Comparison of ENCODE assay signal across 8 cellular contexts in the genomic region with DNA sequence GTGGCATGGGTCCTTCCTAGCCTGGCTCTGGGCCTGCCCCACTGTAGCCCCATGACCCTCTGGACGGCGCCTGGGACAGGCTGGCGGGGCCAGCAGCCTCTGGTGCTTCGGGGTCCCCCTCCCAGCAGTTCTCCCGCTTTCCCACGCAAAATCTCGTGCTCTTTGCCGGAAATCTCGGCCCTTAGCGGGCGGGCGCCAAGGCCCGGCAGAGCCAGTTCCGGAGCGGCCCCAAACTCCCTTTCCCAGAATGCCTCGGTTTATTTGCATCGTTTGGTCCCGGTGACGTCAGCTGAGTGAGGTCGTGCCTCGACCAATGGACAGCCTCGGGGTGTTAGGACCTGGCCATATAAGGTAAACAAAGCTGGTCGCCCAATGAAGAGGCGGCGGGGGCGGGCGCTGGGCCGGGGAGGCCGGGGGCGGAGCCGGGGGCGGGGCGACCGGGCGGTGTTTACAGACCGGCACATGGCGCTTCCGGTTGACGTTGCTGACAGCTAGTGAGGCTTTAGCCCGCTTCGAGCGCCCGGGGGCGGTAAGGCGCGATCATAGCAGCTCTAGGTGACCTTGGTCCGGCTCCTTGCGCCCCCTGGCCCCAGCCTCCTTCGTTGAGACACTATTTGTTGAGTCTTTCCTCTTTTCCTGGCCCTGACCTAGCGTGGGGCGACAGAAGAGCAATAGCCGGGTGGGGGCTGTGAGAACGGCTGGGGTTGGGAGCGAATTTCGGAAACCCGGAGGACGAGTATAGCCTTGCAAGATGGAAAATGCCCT. TPM values are rescaled to one million over a fixed set of nuclear protein-coding genes. Genes with fewer than 3 reads are reported as not detected.
DNase-seq lines count a peak whose midpoint lies in the region; ATAC-seq and TF ChIP-seq lines count a peak whose summit lies in the region.

No MANE protein-coding gene starts in this region.

- peak; percentile 82 for ATAC-seq in HG02798 (IDR thresholded peaks at IDR 0.05; ENCODE audit: poor library complexity, unreplicated experiment)
- ATAC-seq in heart right ventricle, result peak; percentile 88 to 94 (median 91)
- ATAC-seq in upper lobe of right lung, result peak; percentile 92

- no peaks in the 10 kb centered on the region for H3K36me3 ChIP-seq in adrenal gland (replicated peaks in 1 of 2)
- peaks cover 0 to 3% (median 0%) of the 10 kb centered on the region in 9 donors for H3K36me3 ChIP-seq in heart right ventricle
- no peaks in the 10 kb centered on the region for H3K36me3 ChIP-seq in upper lobe of right lung

- H3K4me1 ChIP-seq in adrenal gland (replicated peaks in 1 of 2) (peaks cover 19 to 47% of the 10 kb centered on the region in 2 donors), heart right ventricle (peaks cover 13 to 66% (median 47%) of the 10 kb centered on the region in 9 donors), upper lobe of right lung (peaks cover 41% of the 10 kb centered on the region)

- H3K4me3 ChIP-seq in GM12875 (ENCODE audit: low read depth, low read length) (peak overlapping the region; percentile 65), adrenal gland (peak overlapping the region in 3 of 4 donors; percentile 55 to 100 (median 56)), heart right ventricle (peak overlapping the region; percentile 46 to 90 (median 73)), upper lobe of right lung (peak overlapping the region; percentile 81)

- TF ChIP-seq POLR2A in adrenal gland (IDR thresholded peaks at IDR 0.05), result peak; percentile 60 to 77

- H3K9me3 ChIP-seq in adrenal gland (replicated peaks in 1 of 3) (no peaks in the 10 kb centered on the region), heart right ventricle (no peaks in the 10 kb centered on the region), upper lobe of right lung (no peaks in the 10 kb centered on the region)

- 0 to 1% (median 0%) methylated on average over 23 to 57 of the region's 57 CpGs for WGBS in adrenal gland, 4 donors
- 1% methylated on average over 49 to 57 of the region's 57 CpGs for WGBS in heart right ventricle, 2 donors

- H3K27me3 ChIP-seq in adrenal gland (no peaks in the 10 kb centered on the region), heart right ventricle (no peaks in the 10 kb centered on the region), upper lobe of right lung (no peaks in the 10 kb centered on the region)

- TF ChIP-seq CTCF in GM12875 (IDR thresholded peaks at IDR 0.05; ENCODE audit: borderline replicate concordance, insufficient read depth, low read depth, low read length) (peak; percentile 51), adrenal gland (IDR thresholded peaks at IDR 0.05) (peak in 4 of 6 experiments; percentile 13 to 38 (median 21)), heart right ventricle (IDR thresholded peaks at IDR 0.05) (peak in 8 of 9 donors; percentile 13 to 69 (median 47)), upper lobe of right lung (IDR thresholded peaks at IDR 0.05) (peak; percentile 56)

- DNase-seq in NCI-H1417 treated with DMSO at 0.1 percent for 48 hours (lab: John Stamatoyannopoulos, UW) (peak; percentile 92), SW480 (ENCODE audit: low spot score) (peak; percentile 99), adrenal gland (peak; percentile 99 to 100 (median 100)), heart right ventricle (peak; percentile 99 to 100), posterior cingulate gyrus (peak; percentile 98 to 100 (median 99)), upper lobe of right lung (peak; percentile 99)

- H3K27ac ChIP-seq in adrenal gland (peak overlapping the region; percentile 85 to 95 (median 94)), heart right ventricle (peak overlapping the region; percentile 91 to 100 (median 96)), upper lobe of right lung (peak overlapping the region; percentile 95)

- intact Hi-C loops in adrenal gland (cut with DNase I) (no loop called here), heart right ventricle (cut with DNase I) (loop anchor here in 2 of 10 donors (1.0 to 2.0 kb wide), 2 partner anchors 8 to 67 kb away; a partner anchor contains a TSS), posterior cingulate gyrus (cut with DNase I) (loop anchor here (1.0 to 10.0 kb wide), 3 partner anchors 76 to 111 kb away; a partner anchor contains a TSS), upper lobe of right lung (cut with DNase I) (no loop called here)

RNA-seq across cellular contexts. Expression of a gene that starts 1.5 kb away (rescaled TPM):
- total RNA-seq in adrenal gland, result 10 to 100 TPM; 12.0 to 34.3 (median 16.7) TPM
- polyA plus RNA-seq in adrenal gland, result 10 to 100 TPM in 2 of 3 donors, 1 to 10 TPM in 1; 3.7 to 92.7 (median 31.9) TPM
- total RNA-seq in heart right ventricle, result 10 to 100 TPM; 14.7 to 34.4 (median 20.4) TPM
- 10 to 100 TPM; 19.4 to 39.4 TPM for polyA plus RNA-seq in heart right ventricle
- total RNA-seq in upper lobe of right lung, result 35.5 TPM

RNA-seq across cellular contexts. Expression of a gene that starts 8.4 kb away (rescaled TPM):
- total RNA-seq in adrenal gland, result 10 to 100 TPM; 52.7 to 94.1 (median 75.1) TPM
- 10 to 100 TPM; 23.3 to 35.6 (median 27.3) TPM for polyA plus RNA-seq in adrenal gland
- total RNA-seq in heart right ventricle, result 10 to 100 TPM; 32.2 to 73.5 (median 42.9) TPM
- 10 to 100 TPM; 19.2 to 20.3 TPM for polyA plus RNA-seq in heart right ventricle
- 81.3 TPM for total RNA-seq in upper lobe of right lung

Comparison
In these comparisons a context has a peak if more than half of its experiments do, and no peak if none do; other contexts are left out.
1. Peak in every context shown above with its lines: DNase-seq, ATAC-seq, H3K4me3 ChIP-seq and H3K27ac ChIP-seq.